ENCODE assay signal across 8 cellular contexts in genomic region chr5:126680215-126680817, GRCh38.
DNase-seq lines count a peak whose midpoint lies in the region; ATAC-seq and TF ChIP-seq lines count a peak whose summit lies in the region.

No MANE protein-coding gene starts in this region.

- H3K4me1 ChIP-seq in IMR-90 (ENCODE audit: control insufficient read depth, insufficient read depth, low read length) (no peaks in the 10 kb centered on the region), adipocyte (ENCODE audit: control insufficient read depth, insufficient read depth, low read length) (peaks cover 16% of the 10 kb centered on the region), skeletal muscle satellite cell (ENCODE audit: control insufficient read depth, insufficient read depth, low read length) (no peaks in the 10 kb centered on the region)

- dilution Hi-C loops in IMR-90 (cut with HindIII; ENCODE audit: low sequenced_read_pairs, unreplicated experiment): no loop called here

- H3K14ac ChIP-seq in IMR-90 (replicated peaks; ENCODE audit: low read depth, low read length): no peak overlapping the region

- in situ Hi-C loops in IMR-90 (cut with MboI; ENCODE audit: low sequenced_read_pairs): no loop called here

- BruUV-seq in IMR-90 (replicated peaks; lab: Mats Ljungman, UMichigan): no TSS peak

- no peaks in the 10 kb centered on the region for H3K36me3 ChIP-seq in IMR-90 (ENCODE audit: control insufficient read depth, insufficient read depth, low read length)
- H3K36me3 ChIP-seq in adipocyte (ENCODE audit: control insufficient read depth, insufficient read depth, low read length, severe bottlenecking): no peaks in the 10 kb centered on the region
- H3K36me3 ChIP-seq in skeletal muscle satellite cell (ENCODE audit: insufficient read depth, low read length): no peaks in the 10 kb centered on the region

- H3K4me3 Mint-ChIP-seq in activated T-helper 2 cell treated with anti-CD3 and anti-CD28 coated beads, Interferon-gamma antibody, Interleukin-2, Interleukin-4, amounts not matched to agents 10 μg/mL and 5 μg/mL and 100 μg/mL, durations not matched to agents 14 hours and 24 hours and 36 hours (ENCODE audit: low read depth): no peak overlapping the region

- TF ChIP-seq RAD21 in IMR-90 (IDR thresholded peaks at IDR 0.05; ENCODE audit: low read length): no peak

- H3K9ac ChIP-seq in IMR-90 (ENCODE audit: low read depth, low read length) (no peak overlapping the region), adipocyte (ENCODE audit: low read length) (no peak overlapping the region), skeletal muscle satellite cell (ENCODE audit: low read depth, low read length) (no peak overlapping the region)

- H3K4ac ChIP-seq in IMR-90 (ENCODE audit: low read depth, low read length): no peak overlapping the region

- no peak overlapping the region for H3K18ac ChIP-seq in IMR-90 (ENCODE audit: low read depth, low read length)

- CTCF ChIA-PET in IMR-90 (lab: Yijun Ruan, JAX): no interaction called here

- no peak overlapping the region for H3K23ac ChIP-seq in IMR-90 (ENCODE audit: low read depth, low read length)

- H3K4me2 ChIP-seq in IMR-90 (ENCODE audit: low read depth, low read length) (no peak overlapping the region), skeletal muscle satellite cell (ENCODE audit: low read length) (peak overlapping the region; percentile 17)

- no peak overlapping the region for H2BK120ac ChIP-seq in IMR-90 (ENCODE audit: low read depth, low read length)

- H2AK5ac ChIP-seq in IMR-90 (ENCODE audit: low read depth, low read length): no peak overlapping the region

- no peak overlapping the region for H3K56ac ChIP-seq in IMR-90 (ENCODE audit: extremely low read depth, insufficient read depth, low read length)

- H3K36me3 Mint-ChIP-seq in activated T-helper 2 cell treated with anti-CD3 and anti-CD28 coated beads, Interferon-gamma antibody, Interleukin-2, Interleukin-4, amounts not matched to agents 10 μg/mL and 5 μg/mL and 100 μg/mL, durations not matched to agents 14 hours and 24 hours and 36 hours (ENCODE audit: low read depth): no peaks in the 10 kb centered on the region

- H4K91ac ChIP-seq in IMR-90 (ENCODE audit: insufficient read depth, low read depth, low read length): no peak overlapping the region

- TF ChIP-seq CTCF in IMR-90 (conservative IDR thresholded peaks at IDR 0.05; ENCODE audit: low read depth, low read length): no peak
- TF ChIP-seq CTCF in dorsolateral prefrontal cortex (IDR thresholded peaks at IDR 0.05 in 54 of 56, conservative IDR thresholded peaks at IDR 0.05 in 2 of 56; ENCODE audit: low read depth in 1 of 56, partially characterized antibody in 56 of 56): no peak

- H3K79me1 ChIP-seq in IMR-90 (ENCODE audit: low read depth in 1 of 2, low read length in 2 of 2): no peaks in the 10 kb centered on the region

- H3K27me3 Mint-ChIP-seq in activated T-helper 2 cell treated with anti-CD3 and anti-CD28 coated beads, Interferon-gamma antibody, Interleukin-2, Interleukin-4, amounts not matched to agents 10 μg/mL and 5 μg/mL and 100 μg/mL, durations not matched to agents 14 hours and 24 hours and 36 hours (ENCODE audit: low read depth): no peaks in the 10 kb centered on the region

- peaks cover 36% of the 10 kb centered on the region for H3K4me1 Mint-ChIP-seq in activated T-helper 2 cell treated with anti-CD3 and anti-CD28 coated beads, Interferon-gamma antibody, Interleukin-2, Interleukin-4, amounts not matched to agents 10 μg/mL and 5 μg/mL and 100 μg/mL, durations not matched to agents 14 hours and 24 hours and 36 hours (ENCODE audit: low read depth)

- H4K5ac ChIP-seq in IMR-90 (ENCODE audit: low read depth, low read length): no peak overlapping the region

- H3K27me3 ChIP-seq in IMR-90 (ENCODE audit: control insufficient read depth, insufficient read depth, low read length) (peaks cover 3% of the 10 kb centered on the region; the same call in 1 of the 2 replicates), adipocyte (replicated peaks; ENCODE audit: control insufficient read depth, insufficient read depth, low read length) (no peaks in the 10 kb centered on the region), skeletal muscle satellite cell (ENCODE audit: control insufficient read depth, insufficient read depth, low read length) (peaks cover 3% of the 10 kb centered on the region), dorsolateral prefrontal cortex (peaks cover 0 to 13% (median 0%) of the 10 kb centered on the region in 45 donors)

- no peak overlapping the region for H2AK9ac ChIP-seq in IMR-90 (replicated peaks; ENCODE audit: low read depth, low read length, poor library complexity)

- POLR2A ChIA-PET in IMR-90 (lab: Charles Lee; ENCODE audit: unreplicated experiment): interaction anchor here (0.5 kb wide), 1 partner anchor 25 kb away, joined by 7 read pairs; no protein-coding TSS in a partner anchor

- intact Hi-C loops in IMR-90 (cut with micrococcal nuclease): no loop called here
- intact Hi-C loops in dorsolateral prefrontal cortex (cut with DNase I): no loop called here
- intact Hi-C loops in activated T-helper 2 cell treated with anti-CD3 and anti-CD28 coated beads, Interferon-gamma antibody, Interleukin-2, Interleukin-4, amounts not matched to agents 10 μg/mL and 5 μg/mL and 100 μg/mL, durations not matched to agents 14 hours and 24 hours and 36 hours (cut with micrococcal nuclease): no loop called here

- TF ChIP-seq POLR2A in IMR-90 (IDR thresholded peaks at IDR 0.05; ENCODE audit: low read depth, low read length): no peak

- ATAC-seq in GM21390 (IDR thresholded peaks at IDR 0.05; ENCODE audit: unreplicated experiment): peak; percentile 55
- peak; percentile 72 for ATAC-seq in IMR-90 (ENCODE audit: low read depth)

- H3K27ac ChIP-seq in IMR-90 (ENCODE audit: insufficient read depth, low read length) (no peak overlapping the region), dorsolateral prefrontal cortex (no peak overlapping the region)

- no peak overlapping the region for H2BK15ac ChIP-seq in IMR-90 (ENCODE audit: low read depth, low read length)

- no peak overlapping the region for H2BK5ac ChIP-seq in IMR-90 (ENCODE audit: low read depth, low read length, poor library complexity, severe bottlenecking)

- H4K20me1 ChIP-seq in IMR-90 (ENCODE audit: insufficient read depth, low read length): no peaks in the 10 kb centered on the region

- H3K9me3 ChIP-seq in IMR-90 (ENCODE audit: control insufficient read depth, insufficient read depth, low read length) (no peaks in the 10 kb centered on the region), adipocyte (ENCODE audit: control insufficient read depth, low read length) (no peaks in the 10 kb centered on the region), skeletal muscle satellite cell (replicated peaks; ENCODE audit: low read length) (no peaks in the 10 kb centered on the region)

- H2AFZ ChIP-seq in IMR-90 (replicated peaks; ENCODE audit: low read length, poor library complexity): peak overlapping the region; percentile 4

- no peak overlapping the region for H2BK20ac ChIP-seq in IMR-90 (ENCODE audit: low read depth, low read length)

- H3K27ac Mint-ChIP-seq in activated T-helper 2 cell treated with anti-CD3 and anti-CD28 coated beads, Interferon-gamma antibody, Interleukin-2, Interleukin-4, amounts not matched to agents 10 μg/mL and 5 μg/mL and 100 μg/mL, durations not matched to agents 14 hours and 24 hours and 36 hours: no peak overlapping the region

- no peak overlapping the region for H3K4me3 ChIP-seq in IMR-90 (ENCODE audit: insufficient read depth, low read depth, low read length)
- no peak overlapping the region for H3K4me3 ChIP-seq in adipocyte (ENCODE audit: low read length)
- no peak overlapping the region for H3K4me3 ChIP-seq in skeletal muscle satellite cell (ENCODE audit: low read length)
- no peak overlapping the region for H3K4me3 ChIP-seq in dorsolateral prefrontal cortex

- H4K8ac ChIP-seq in IMR-90 (ENCODE audit: low read depth in 2 of 2, low read length in 2 of 2): no peak overlapping the region

- WGBS in IMR-90 (ENCODE audit: extremely low coverage in 2 of 2, insufficient read length in 1 of 2), 2 experiments: no CpG with 5 or more reads among the region's 4 CpGs

- H3K9me3 Mint-ChIP-seq in activated T-helper 2 cell treated with anti-CD3 and anti-CD28 coated beads, Interferon-gamma antibody, Interleukin-2, Interleukin-4, amounts not matched to agents 10 μg/mL and 5 μg/mL and 100 μg/mL, durations not matched to agents 14 hours and 24 hours and 36 hours: no peaks in the 10 kb centered on the region

- no peaks in the 10 kb centered on the region for H3K9me1 ChIP-seq in IMR-90 (ENCODE audit: insufficient read depth, low read length)

- DNase-seq in CMK (ENCODE audit: low read depth): peak; percentile 42
- peak; percentile 19 for DNase-seq in IMR-90
- DNase-seq in adipocyte (ENCODE audit: low read depth): peak; percentile 72
- no peak for DNase-seq in dorsolateral prefrontal cortex
- DNase-seq in activated CD4-positive, alpha-beta T cell treated with anti-CD3 and anti-CD28 coated beads for 48 hours: no peak
- DNase-seq in activated T-helper 2 cell treated with anti-CD3 and anti-CD28 coated beads, Interferon-gamma antibody, Interleukin-2, Interleukin-4, amounts not matched to agents 10 μg/mL and 5 μg/mL and 100 μg/mL, durations not matched to agents 14 hours and 24 hours and 36 hours (ENCODE audit: low spot score): no peak

TF ChIP-seq in IMR-90, 13 proteins besides CTCF, POLR2A, EP300 and RAD21:
- TF ChIP-seq CHD1 (IDR thresholded peaks at IDR 0.05; ENCODE audit: low read depth, low read length) (no peak), SMC3 (IDR thresholded peaks at IDR 0.05; ENCODE audit: low read depth, low read length) (no peak), USF2 (IDR thresholded peaks at IDR 0.05; ENCODE audit: low read depth, low read length) (no peak)

Comparison
In these comparisons a context has a peak if more than half of its experiments do, and no peak if none do; other contexts are left out.
1. DNase-seq: peak in CMK (single experiment), IMR-90 (single experiment) and adipocyte (single experiment); none in dorsolateral prefrontal cortex (0 of 10), activated CD4-positive, alpha-beta T cell treated with anti-CD3 and anti-CD28 coated beads for 48 hours (single experiment) and activated T-helper 2 cell treated with anti-CD3 and anti-CD28 coated beads, Interferon-gamma antibody, Interleukin-2, Interleukin-4, amounts not matched to agents 10 μg/mL and 5 μg/mL and 100 μg/mL, durations not matched to agents 14 hours and 24 hours and 36 hours (single experiment).